In genomic region chr16:21501223-21501868, GRCh38 we compare ENCODE assay signal across 8 cellular contexts.
DNase-seq lines count a peak whose midpoint lies in the region; ATAC-seq lines count a peak whose summit lies in the region.
"Not testable (repeated sequence)": the region's sequence is repeated elsewhere in the genome, so short reads cannot be mapped to it uniquely, and the experiment has no call there.

No MANE protein-coding gene starts in this region.

- peak overlapping the region; percentile 87 to 96 (median 91) for H3K4me3 Mint-ChIP-seq in CD8-positive, alpha-beta memory T cell

- peak overlapping the region; percentile 90 to 96 (median 92) for H3K27ac Mint-ChIP-seq in CD8-positive, alpha-beta memory T cell

- CTCF ChIA-PET in CD8-positive, alpha-beta memory T cell (lab: Charles Lee), result interaction anchor here (1.9 kb wide), 1 partner anchor 19 kb away, joined by 7 read pairs; no protein-coding TSS in a partner anchor

- peak overlapping the region in 1 of 2 donors; percentile 99 for H3K9ac ChIP-seq in mucosa of rectum (ENCODE audit: low read depth in 1 of 2, low read length in 2 of 2)

- peak; percentile 57 to 85 (median 80) for DNase-seq in CD8-positive, alpha-beta memory T cell
- DNase-seq in SJCRH30, result not testable (repeated sequence)
- peak; percentile 69 for DNase-seq in activated T-helper 9 cell treated with anti-CD3 and anti-CD28 coated beads, Interleukin-2, amount 50 U/mL, for 16 hours (ENCODE audit: low read depth)
- DNase-seq in stimulated activated CD8-positive, alpha-beta memory T cell treated with anti-CD3 and anti-CD28 coated beads, Interleukin-15, amount 100 ng/mL, for 24 hours (ENCODE audit: low read depth), result peak; percentile 26

- not testable (repeated sequence) for H3K27me3 ChIP-seq in CD8-positive, alpha-beta memory T cell (ENCODE audit: insufficient read depth, low read length, poor library complexity, severe bottlenecking); SJCRH30; mucosa of rectum (ENCODE audit: control insufficient read depth in 2 of 2, insufficient read depth in 2 of 2, low read length in 2 of 2)

- H3K4me1 ChIP-seq in CD8-positive, alpha-beta memory T cell (ENCODE audit: insufficient read depth, low read length); SJCRH30: not testable (repeated sequence)
- H3K4me1 ChIP-seq in mucosa of rectum (ENCODE audit: control insufficient read depth in 2 of 2, insufficient read depth in 2 of 2, low read length in 2 of 2), result peaks cover 15 to 22% of the 10 kb centered on the region in 2 donors

- peaks cover 6 to 17% (median 11%) of the 10 kb centered on the region in 3 donors for H3K4me1 Mint-ChIP-seq in CD8-positive, alpha-beta memory T cell

- POLR2A ChIA-PET in CD8-positive, alpha-beta memory T cell (lab: Charles Lee), result not testable (repeated sequence)

- H3K36me3 ChIP-seq in CD8-positive, alpha-beta memory T cell (ENCODE audit: insufficient read depth, low read length); SJCRH30; mucosa of rectum (ENCODE audit: control insufficient read depth in 2 of 2, insufficient read depth in 2 of 2, low read length in 2 of 2): not testable (repeated sequence)

- H3K27ac ChIP-seq in CD8-positive, alpha-beta memory T cell (ENCODE audit: low read depth, low read length), result not testable (repeated sequence)
- H3K27ac ChIP-seq in SJCRH30 (peak overlapping the region; percentile 57; the same call in 1 of the 2 replicates), mucosa of rectum (ENCODE audit: low read depth in 2 of 2, low read length in 2 of 2) (peak overlapping the region; percentile 99)

- not testable (repeated sequence) for H3K36me3 Mint-ChIP-seq in CD8-positive, alpha-beta memory T cell

- not testable (repeated sequence) for H3K27me3 Mint-ChIP-seq in CD8-positive, alpha-beta memory T cell

- not testable (repeated sequence) for H3K9me3 Mint-ChIP-seq in CD8-positive, alpha-beta memory T cell

- peak; percentile 43 for ATAC-seq in GM21576 (IDR thresholded peaks at IDR 0.05; ENCODE audit: unreplicated experiment)
- peak; percentile 45 for ATAC-seq in HG03521 (IDR thresholded peaks at IDR 0.05; ENCODE audit: unreplicated experiment)
- ATAC-seq in esophagus mucosa, result peak; percentile 80

- H3K4me3 ChIP-seq in CD8-positive, alpha-beta memory T cell (ENCODE audit: low read length), result not testable (repeated sequence)
- H3K4me3 ChIP-seq in SJCRH30 (peak overlapping the region; percentile 72), mucosa of rectum (ENCODE audit: low read length in 2 of 2) (peak overlapping the region; percentile 52 to 88)

- not testable (repeated sequence) for H3K9me3 ChIP-seq in CD8-positive, alpha-beta memory T cell (ENCODE audit: low read length); SJCRH30 (replicated peaks); mucosa of rectum (ENCODE audit: control insufficient read depth in 2 of 2, low read length in 2 of 2)
